1 cellular context compared by ENCODE assay signal in the genomic region with DNA sequence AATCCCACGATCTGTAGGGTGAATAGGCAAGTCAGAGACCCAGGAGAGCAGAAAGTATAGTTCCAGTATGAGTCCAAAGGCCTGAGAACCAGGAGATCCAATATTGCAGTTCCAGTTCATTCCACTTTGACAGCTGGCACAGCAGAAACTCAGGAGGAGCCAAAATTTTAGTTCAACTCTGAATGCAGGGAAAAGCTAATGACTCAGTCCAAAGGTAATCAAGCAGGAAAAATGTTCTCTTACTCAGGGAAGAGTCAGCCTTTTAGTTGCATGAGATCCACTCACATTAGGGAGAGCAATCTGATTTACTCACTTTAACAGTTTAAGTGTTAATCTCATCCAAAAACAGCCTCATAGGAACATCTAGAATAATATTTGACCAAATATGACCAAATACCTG.
TF ChIP-seq lines count a peak whose summit lies in the region.

No MANE protein-coding gene starts in this region.

TF ChIP-seq in GM23338, 12 proteins besides CTCF, POLR2A, EP300 and RAD21 (continued from another document):
- TF ChIP-seq, protein P1, sequence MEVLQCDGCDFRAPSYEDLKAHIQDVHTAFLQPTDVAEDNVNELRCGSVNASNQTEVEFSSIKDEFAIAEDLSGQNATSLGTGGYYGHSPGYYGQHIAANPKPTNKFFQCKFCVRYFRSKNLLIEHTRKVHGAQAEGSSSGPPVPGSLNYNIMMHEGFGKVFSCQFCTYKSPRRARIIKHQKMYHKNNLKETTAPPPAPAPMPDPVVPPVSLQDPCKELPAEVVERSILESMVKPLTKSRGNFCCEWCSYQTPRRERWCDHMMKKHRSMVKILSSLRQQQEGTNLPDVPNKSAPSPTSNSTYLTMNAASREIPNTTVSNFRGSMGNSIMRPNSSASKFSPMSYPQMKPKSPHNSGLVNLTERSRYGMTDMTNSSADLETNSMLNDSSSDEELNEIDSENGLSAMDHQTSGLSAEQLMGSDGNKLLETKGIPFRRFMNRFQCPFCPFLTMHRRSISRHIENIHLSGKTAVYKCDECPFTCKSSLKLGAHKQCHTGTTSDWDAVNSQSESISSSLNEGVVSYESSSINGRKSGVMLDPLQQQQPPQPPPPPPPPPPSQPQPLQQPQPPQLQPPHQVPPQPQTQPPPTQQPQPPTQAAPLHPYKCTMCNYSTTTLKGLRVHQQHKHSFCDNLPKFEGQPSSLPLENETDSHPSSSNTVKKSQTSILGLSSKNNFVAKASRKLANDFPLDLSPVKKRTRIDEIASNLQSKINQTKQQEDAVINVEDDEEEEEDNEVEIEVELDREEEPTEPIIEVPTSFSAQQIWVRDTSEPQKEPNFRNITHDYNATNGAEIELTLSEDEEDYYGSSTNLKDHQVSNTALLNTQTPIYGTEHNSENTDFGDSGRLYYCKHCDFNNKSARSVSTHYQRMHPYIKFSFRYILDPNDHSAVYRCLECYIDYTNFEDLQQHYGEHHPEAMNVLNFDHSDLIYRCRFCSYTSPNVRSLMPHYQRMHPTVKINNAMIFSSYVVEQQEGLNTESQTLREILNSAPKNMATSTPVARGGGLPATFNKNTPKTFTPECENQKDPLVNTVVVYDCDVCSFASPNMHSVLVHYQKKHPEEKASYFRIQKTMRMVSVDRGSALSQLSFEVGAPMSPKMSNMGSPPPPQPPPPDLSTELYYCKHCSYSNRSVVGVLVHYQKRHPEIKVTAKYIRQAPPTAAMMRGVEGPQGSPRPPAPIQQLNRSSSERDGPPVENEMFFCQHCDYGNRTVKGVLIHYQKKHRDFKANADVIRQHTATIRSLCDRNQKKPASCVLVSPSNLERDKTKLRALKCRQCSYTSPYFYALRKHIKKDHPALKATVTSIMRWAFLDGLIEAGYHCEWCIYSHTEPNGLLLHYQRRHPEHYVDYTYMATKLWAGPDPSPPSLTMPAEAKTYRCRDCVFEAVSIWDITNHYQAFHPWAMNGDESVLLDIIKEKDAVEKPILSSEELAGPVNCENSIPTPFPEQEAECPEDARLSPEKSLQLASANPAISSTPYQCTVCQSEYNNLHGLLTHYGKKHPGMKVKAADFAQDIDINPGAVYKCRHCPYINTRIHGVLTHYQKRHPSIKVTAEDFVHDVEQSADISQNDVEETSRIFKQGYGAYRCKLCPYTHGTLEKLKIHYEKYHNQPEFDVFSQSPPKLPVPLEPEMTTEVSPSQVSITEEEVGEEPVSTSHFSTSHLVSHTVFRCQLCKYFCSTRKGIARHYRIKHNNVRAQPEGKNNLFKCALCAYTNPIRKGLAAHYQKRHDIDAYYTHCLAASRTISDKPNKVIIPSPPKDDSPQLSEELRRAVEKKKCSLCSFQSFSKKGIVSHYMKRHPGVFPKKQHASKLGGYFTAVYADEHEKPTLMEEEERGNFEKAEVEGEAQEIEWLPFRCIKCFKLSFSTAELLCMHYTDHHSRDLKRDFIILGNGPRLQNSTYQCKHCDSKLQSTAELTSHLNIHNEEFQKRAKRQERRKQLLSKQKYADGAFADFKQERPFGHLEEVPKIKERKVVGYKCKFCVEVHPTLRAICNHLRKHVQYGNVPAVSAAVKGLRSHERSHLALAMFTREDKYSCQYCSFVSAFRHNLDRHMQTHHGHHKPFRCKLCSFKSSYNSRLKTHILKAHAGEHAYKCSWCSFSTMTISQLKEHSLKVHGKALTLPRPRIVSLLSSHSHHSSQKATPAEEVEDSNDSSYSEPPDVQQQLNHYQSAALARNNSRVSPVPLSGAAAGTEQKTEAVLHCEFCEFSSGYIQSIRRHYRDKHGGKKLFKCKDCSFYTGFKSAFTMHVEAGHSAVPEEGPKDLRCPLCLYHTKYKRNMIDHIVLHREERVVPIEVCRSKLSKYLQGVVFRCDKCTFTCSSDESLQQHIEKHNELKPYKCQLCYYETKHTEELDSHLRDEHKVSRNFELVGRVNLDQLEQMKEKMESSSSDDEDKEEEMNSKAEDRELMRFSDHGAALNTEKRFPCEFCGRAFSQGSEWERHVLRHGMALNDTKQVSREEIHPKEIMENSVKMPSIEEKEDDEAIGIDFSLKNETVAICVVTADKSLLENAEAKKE (CRISPR knock-in tag; IDR thresholded peaks at IDR 0.05), result no peak
- TF ChIP-seq CREB1 (CRISPR knock-in tag; IDR thresholded peaks at IDR 0.05; ENCODE audit: low read depth), result no peak
- no peak for TF ChIP-seq EZH2phosphoT487 (IDR thresholded peaks at IDR 0.05; ENCODE audit: unreplicated experiment)
- TF ChIP-seq, protein P2, sequence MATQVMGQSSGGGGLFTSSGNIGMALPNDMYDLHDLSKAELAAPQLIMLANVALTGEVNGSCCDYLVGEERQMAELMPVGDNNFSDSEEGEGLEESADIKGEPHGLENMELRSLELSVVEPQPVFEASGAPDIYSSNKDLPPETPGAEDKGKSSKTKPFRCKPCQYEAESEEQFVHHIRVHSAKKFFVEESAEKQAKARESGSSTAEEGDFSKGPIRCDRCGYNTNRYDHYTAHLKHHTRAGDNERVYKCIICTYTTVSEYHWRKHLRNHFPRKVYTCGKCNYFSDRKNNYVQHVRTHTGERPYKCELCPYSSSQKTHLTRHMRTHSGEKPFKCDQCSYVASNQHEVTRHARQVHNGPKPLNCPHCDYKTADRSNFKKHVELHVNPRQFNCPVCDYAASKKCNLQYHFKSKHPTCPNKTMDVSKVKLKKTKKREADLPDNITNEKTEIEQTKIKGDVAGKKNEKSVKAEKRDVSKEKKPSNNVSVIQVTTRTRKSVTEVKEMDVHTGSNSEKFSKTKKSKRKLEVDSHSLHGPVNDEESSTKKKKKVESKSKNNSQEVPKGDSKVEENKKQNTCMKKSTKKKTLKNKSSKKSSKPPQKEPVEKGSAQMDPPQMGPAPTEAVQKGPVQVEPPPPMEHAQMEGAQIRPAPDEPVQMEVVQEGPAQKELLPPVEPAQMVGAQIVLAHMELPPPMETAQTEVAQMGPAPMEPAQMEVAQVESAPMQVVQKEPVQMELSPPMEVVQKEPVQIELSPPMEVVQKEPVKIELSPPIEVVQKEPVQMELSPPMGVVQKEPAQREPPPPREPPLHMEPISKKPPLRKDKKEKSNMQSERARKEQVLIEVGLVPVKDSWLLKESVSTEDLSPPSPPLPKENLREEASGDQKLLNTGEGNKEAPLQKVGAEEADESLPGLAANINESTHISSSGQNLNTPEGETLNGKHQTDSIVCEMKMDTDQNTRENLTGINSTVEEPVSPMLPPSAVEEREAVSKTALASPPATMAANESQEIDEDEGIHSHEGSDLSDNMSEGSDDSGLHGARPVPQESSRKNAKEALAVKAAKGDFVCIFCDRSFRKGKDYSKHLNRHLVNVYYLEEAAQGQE (IDR thresholded peaks at IDR 0.05; ENCODE audit: unreplicated experiment), result no peak
- no peak for TF ChIP-seq EZH2 (IDR thresholded peaks at IDR 0.05; ENCODE audit: low read depth, unreplicated experiment)
